8 cellular contexts compared by ENCODE assay signal in the genomic region with DNA sequence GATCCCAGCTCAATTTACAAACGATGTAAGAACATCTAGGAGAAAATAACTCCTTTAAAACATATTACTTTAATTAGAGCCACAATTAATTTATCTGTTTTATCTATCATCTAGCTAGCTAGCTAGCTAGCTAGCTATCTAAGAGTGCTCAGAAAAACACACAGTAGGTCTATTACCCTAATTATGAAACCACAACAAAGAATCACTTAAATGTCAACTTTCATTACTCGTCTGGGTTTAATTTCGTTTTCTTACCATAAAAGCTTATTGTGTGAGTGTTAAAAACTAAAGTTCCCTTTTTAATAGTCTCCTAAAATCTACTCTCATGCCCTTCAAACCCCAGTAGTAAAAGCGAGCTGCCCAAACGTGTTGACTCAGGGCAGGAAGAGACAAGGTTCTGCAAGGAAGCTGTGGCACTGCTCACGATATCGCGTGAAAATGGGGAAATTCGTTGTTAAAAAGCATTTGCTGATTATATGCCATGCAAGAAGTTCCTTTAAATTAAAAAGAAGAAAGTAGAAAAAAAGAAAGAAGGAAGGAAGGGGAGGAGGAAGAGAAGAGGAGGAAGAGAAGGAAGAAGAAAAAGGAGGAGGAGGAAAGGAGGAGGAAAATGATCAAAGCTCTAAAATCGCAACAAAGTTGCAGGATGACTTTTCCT. TPM values are rescaled to one million over a fixed set of nuclear protein-coding genes. Genes with fewer than 3 reads are reported as not detected.
A peak's percentile ranks its signal among the peaks of the same experiment; 100 is the strongest.
DNase-seq lines count a peak whose midpoint lies in the region; ATAC-seq and TF ChIP-seq lines count a peak whose summit lies in the region.

No MANE protein-coding gene starts in this region.

- H3K9me3 Mint-ChIP-seq in immature natural killer cell, result no peaks in the 10 kb centered on the region

- H3K27ac Mint-ChIP-seq in immature natural killer cell, result peak overlapping the region; percentile 85 to 95 (median 91)

- H3K27me3 Mint-ChIP-seq in immature natural killer cell (ENCODE audit: low read depth in 3 of 3), result peaks cover 2 to 14% (median 3%) of the 10 kb centered on the region in 3 donors

- peak; percentile 69 for DNase-seq in OCI-M1 (lab: John Stamatoyannopoulos, UW)
- DNase-seq in amniotic epithelial cell (ENCODE audit: low read depth), result peak; percentile 32
- DNase-seq in immature natural killer cell, result peak; percentile 11 to 31 (median 24)
- peak; percentile 25 for DNase-seq in stimulated activated CD4-positive, alpha-beta T cell treated with anti-CD3 and anti-CD28 coated beads, Interleukin-4, amount 100 ng/mL, for 1 hour
- no peak for DNase-seq in GOT3 (lab: John Stamatoyannopoulos, UW)
- no peak for DNase-seq in T1000 (lab: John Stamatoyannopoulos, UW)

- H3K4me3 Mint-ChIP-seq in immature natural killer cell, result peak overlapping the region; percentile 93 to 98 (median 95)

- peak; percentile 26 for ATAC-seq in GM18511 (IDR thresholded peaks at IDR 0.05; ENCODE audit: unreplicated experiment)

- TF ChIP-seq CTCF in 22Rv1 (IDR thresholded peaks at IDR 0.05), result no peak

- no peaks in the 10 kb centered on the region for H3K36me3 Mint-ChIP-seq in immature natural killer cell

- peaks cover 53 to 75% of the 10 kb centered on the region in 2 donors for H3K4me1 Mint-ChIP-seq in immature natural killer cell

- peak overlapping the region; percentile 84 for H3K27ac ChIP-seq in 22Rv1

RNA-seq across cellular contexts. Expression of a gene that starts 0.6 kb away (rescaled TPM):
- 10 to 100 TPM; 47.5 to 75.3 (median 73.9) TPM for polyA plus RNA-seq in immature natural killer cell

Comparison
In these comparisons a context has a peak if more than half of its experiments do, and no peak if none do; other contexts are left out.
1. DNase-seq: peak in OCI-M1 (single experiment), amniotic epithelial cell (single experiment), immature natural killer cell (3 of 3) and stimulated activated CD4-positive, alpha-beta T cell treated with anti-CD3 and anti-CD28 coated beads, Interleukin-4, amount 100 ng/mL, for 1 hour (single experiment); none in GOT3 (single experiment) and T1000 (single experiment).